ENCODE assay signal across 12 cellular contexts in the genomic region with DNA sequence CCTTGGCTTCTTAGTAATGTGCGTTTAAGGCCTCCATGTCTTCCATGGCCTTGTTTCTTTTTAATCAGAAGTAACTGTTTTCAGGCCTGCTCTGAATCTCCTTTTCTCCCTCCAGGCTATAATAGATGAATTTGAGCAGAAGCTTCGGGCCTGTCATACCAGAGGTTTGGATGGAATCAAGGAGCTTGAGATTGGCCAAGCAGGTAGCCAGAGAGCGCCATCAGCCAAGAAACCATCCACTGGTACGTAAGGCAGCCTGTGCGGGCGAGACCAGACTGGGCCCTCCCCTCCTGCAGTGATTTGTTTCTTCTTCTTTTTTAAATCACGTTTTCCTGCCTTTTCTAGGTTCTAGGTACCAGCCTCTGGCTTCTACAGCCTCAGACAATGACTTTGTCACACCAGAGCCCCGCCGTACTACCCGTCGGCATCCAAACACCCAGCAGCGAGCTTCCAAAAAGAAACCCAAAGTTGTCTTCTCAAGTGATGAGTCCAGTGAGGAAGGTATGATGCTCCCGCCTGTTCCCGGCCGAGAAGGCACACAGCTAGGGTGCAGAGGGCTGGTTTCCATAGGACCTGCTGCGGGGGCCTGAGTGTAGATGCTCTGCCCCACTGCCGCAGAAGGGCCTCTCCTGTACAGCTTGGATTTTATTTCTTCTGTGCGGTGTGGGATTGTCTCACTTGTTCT. TPM values are rescaled to one million over a fixed set of nuclear protein-coding genes. Genes with fewer than 3 reads are reported as not detected.
DNase-seq lines count a peak whose midpoint lies in the region; ATAC-seq, FAIRE-seq and TF ChIP-seq lines count a peak whose summit lies in the region.
"Had no signal": no experiment of that assay in that cellular context is flagged by ENCODE, and none has a peak within 500 bp of the region (broad histone marks: within the 10 kb centered on the region; RNA-seq: fewer than 3 reads in every experiment).

No MANE protein-coding gene starts in this region.

- H3K4me3 Mint-ChIP-seq in CD8-positive, alpha-beta memory T cell, result no peak overlapping the region
- no peak overlapping the region for H3K4me3 Mint-ChIP-seq in activated CD8-positive, alpha-beta T cell treated with anti-CD3 and anti-CD28 coated beads, Interleukin-2, amount 10 ng/mL, durations not matched to agents 7 days and 5 days
- no peak overlapping the region for H3K4me3 Mint-ChIP-seq in memory B cell
- H3K4me3 Mint-ChIP-seq: stimulated activated naive CD8-positive, alpha-beta T cell treated with anti-CD3 and anti-CD28 coated beads, Interleukin-15, amount 100 ng/mL, for 72 hours had no signal

- TF ChIP-seq RAD21 in A549 (conservative IDR thresholded peaks at IDR 0.05 in 1 of 2, IDR thresholded peaks at IDR 0.05 in 1 of 2), result no peak

- CTCF ChIA-PET in A549 (lab: Yijun Ruan, JAX), result interaction anchor here (0.7 to 1.9 kb wide), 4 partner anchors 11 to 65 kb away, joined by 3 to 6 read pairs (median 4); no protein-coding TSS in a partner anchor
- CTCF ChIA-PET in CD8-positive, alpha-beta memory T cell (lab: Charles Lee), result interaction anchor here (1.8 kb wide), 1 partner anchor 22 kb away, joined by 5 read pairs; no protein-coding TSS in a partner anchor
- CTCF ChIA-PET in activated CD8-positive, alpha-beta T cell treated with anti-CD3 and anti-CD28 coated beads, Interleukin-2, amount 10 ng/mL, durations not matched to agents 7 days and 5 days (lab: Charles Lee), result interaction anchor here (1.0 to 2.1 kb wide), 2 partner anchors 27 to 36 kb away, joined by 3 to 8 read pairs; no protein-coding TSS in a partner anchor

- peak overlapping the region; percentile 37 to 97; a peak in 5 of 6 replicates for H3K27ac ChIP-seq in A549
- H3K27ac ChIP-seq in CD8-positive, alpha-beta memory T cell (ENCODE audit: low read depth, low read length), result no peak overlapping the region
- peak overlapping the region in 1 of 10 donors; percentile 99 for H3K27ac ChIP-seq in heart right ventricle
- H3K27ac ChIP-seq in aorta (ENCODE audit: low read depth in 1 of 2, low read length in 2 of 2), result no peak overlapping the region
- no peak overlapping the region for H3K27ac ChIP-seq in breast epithelium

- POLR2A ChIA-PET in A549 (lab: Yijun Ruan, JAX), result interaction anchor here (2.2 to 2.5 kb wide), 2 partner anchors 60 to 195 kb away, joined by 10 to 27 read pairs; a partner anchor contains a TSS
- POLR2A ChIA-PET in CD8-positive, alpha-beta memory T cell (lab: Charles Lee), result no interaction called here
- POLR2A ChIA-PET in activated CD8-positive, alpha-beta T cell treated with anti-CD3 and anti-CD28 coated beads, Interleukin-2, amount 10 ng/mL, durations not matched to agents 7 days and 5 days (lab: Charles Lee), result interaction anchor here (1.1 kb wide), 2 partner anchors 37 to 60 kb away, joined by 3 to 4 read pairs; a partner anchor contains a TSS

- TF ChIP-seq CTCF in A549 (IDR thresholded peaks at IDR 0.05) (no peak), heart right ventricle (IDR thresholded peaks at IDR 0.05) (no peak), breast epithelium (IDR thresholded peaks at IDR 0.05) (no peak)

- no peaks in the 10 kb centered on the region for H3K27me3 ChIP-seq in CD8-positive, alpha-beta memory T cell (ENCODE audit: insufficient read depth, low read length, poor library complexity, severe bottlenecking)
- H3K27me3 ChIP-seq in heart right ventricle, result no peaks in the 10 kb centered on the region
- H3K27me3 ChIP-seq in aorta (ENCODE audit: control insufficient read depth in 1 of 2, insufficient read depth in 2 of 2, low read length in 1 of 2), result peaks cover 0 to 1% of the 10 kb centered on the region in 2 donors
- no peaks in the 10 kb centered on the region for H3K27me3 ChIP-seq in breast epithelium

- peaks cover 24 to 33% (median 26%) of the 10 kb centered on the region in 3 donors for H3K4me1 Mint-ChIP-seq in CD8-positive, alpha-beta memory T cell
- H3K4me1 Mint-ChIP-seq in activated CD8-positive, alpha-beta T cell treated with anti-CD3 and anti-CD28 coated beads, Interleukin-2, amount 10 ng/mL, durations not matched to agents 7 days and 5 days (ENCODE audit: low read depth), result peaks cover 31% of the 10 kb centered on the region
- H3K4me1 Mint-ChIP-seq in memory B cell, result peaks cover 20% of the 10 kb centered on the region

- intact Hi-C loops in heart right ventricle (cut with DNase I), result loop anchor here in 7 of 10 donors (5.0 to 10.0 kb wide), 9 partner anchors 33 to 196 kb away; a partner anchor contains a TSS
- intact Hi-C loops in aorta (cut with DNase I), result loop anchor here in 1 of 2 donors (5.0 kb wide), 1 partner anchor 193 kb away; no protein-coding TSS in a partner anchor
- intact Hi-C loops in breast epithelium (cut with DNase I; ENCODE audit: low total_unique reads), result loop anchor here (10.0 kb wide), 1 partner anchor 106 kb away; no protein-coding TSS in a partner anchor

- no peak overlapping the region for H3K4me2 ChIP-seq in A549

- no peak for ATAC-seq in A549
- ATAC-seq in activated CD8-positive, alpha-beta T cell treated with anti-CD3 and anti-CD28 coated beads, Interleukin-2, amount 10 ng/mL, durations not matched to agents 7 days and 5 days, result no peak
- no peak for ATAC-seq in memory B cell (ENCODE audit: low read depth)
- no peak for ATAC-seq in heart right ventricle
- no peak for ATAC-seq in aorta (ENCODE audit: low FRiP score)
- ATAC-seq: stimulated activated naive CD8-positive, alpha-beta T cell treated with anti-CD3 and anti-CD28 coated beads, Interleukin-15, amount 100 ng/mL, for 72 hours had no signal

- no peak overlapping the region for H3K4me3 ChIP-seq in A549
- H3K4me3 ChIP-seq in CD8-positive, alpha-beta memory T cell (ENCODE audit: low read length), result no peak overlapping the region
- no peak overlapping the region for H3K4me3 ChIP-seq in heart right ventricle
- H3K4me3 ChIP-seq in aorta (ENCODE audit: low read length in 2 of 2), result no peak overlapping the region
- H3K4me3 ChIP-seq in breast epithelium, result no peak overlapping the region

- no peaks in the 10 kb centered on the region for H3K9me3 Mint-ChIP-seq in CD8-positive, alpha-beta memory T cell
- no peaks in the 10 kb centered on the region for H3K9me3 Mint-ChIP-seq in activated CD8-positive, alpha-beta T cell treated with anti-CD3 and anti-CD28 coated beads, Interleukin-2, amount 10 ng/mL, durations not matched to agents 7 days and 5 days (ENCODE audit: insufficient read depth)
- H3K9me3 Mint-ChIP-seq in memory B cell, result no peaks in the 10 kb centered on the region
- H3K9me3 Mint-ChIP-seq: stimulated activated naive CD8-positive, alpha-beta T cell treated with anti-CD3 and anti-CD28 coated beads, Interleukin-15, amount 100 ng/mL, for 72 hours had no signal

- no peak for TF ChIP-seq POLR2A in A549 (IDR thresholded peaks at IDR 0.05; ENCODE audit: low read length)
- no peak for TF ChIP-seq POLR2A in breast epithelium (IDR thresholded peaks at IDR 0.05)

- peaks cover 0 to 80% (median 24%) of the 10 kb centered on the region in 3 donors for H3K36me3 Mint-ChIP-seq in CD8-positive, alpha-beta memory T cell
- peaks cover 87% of the 10 kb centered on the region for H3K36me3 Mint-ChIP-seq in activated CD8-positive, alpha-beta T cell treated with anti-CD3 and anti-CD28 coated beads, Interleukin-2, amount 10 ng/mL, durations not matched to agents 7 days and 5 days (ENCODE audit: low read depth)
- H3K36me3 Mint-ChIP-seq in memory B cell, result peaks cover 17% of the 10 kb centered on the region

- H3K36me3 ChIP-seq in CD8-positive, alpha-beta memory T cell (ENCODE audit: insufficient read depth, low read length), result peaks cover 41% of the 10 kb centered on the region
- H3K36me3 ChIP-seq in heart right ventricle, result peaks cover 0 to 73% (median 50%) of the 10 kb centered on the region in 9 donors
- peaks cover 0 to 19% of the 10 kb centered on the region in 2 donors for H3K36me3 ChIP-seq in aorta (ENCODE audit: control insufficient read depth in 1 of 2, insufficient read depth in 2 of 2, low read length in 1 of 2)
- H3K36me3 ChIP-seq in breast epithelium, result no peaks in the 10 kb centered on the region

- WGBS in A549 (ENCODE audit: missing lambda C conversion rate), result 93% methylated on average over 18 of the region's 18 CpGs
- WGBS in heart right ventricle, 2 donors, result 95 to 96% methylated on average over 18 of the region's 18 CpGs
- 92% methylated on average over 18 of the region's 18 CpGs for WGBS in aorta, 2 donors

- H3K4me1 ChIP-seq in A549 (peaks cover 20% of the 10 kb centered on the region), heart right ventricle (peaks cover 3 to 29% (median 24%) of the 10 kb centered on the region in 9 donors), aorta (ENCODE audit: control insufficient read depth in 1 of 2, insufficient read depth in 2 of 2, low read length in 2 of 2) (no peaks in the 10 kb centered on the region), breast epithelium (peaks cover 2 to 19% of the 10 kb centered on the region in 2 donors)
- peaks cover 26% of the 10 kb centered on the region for H3K4me1 ChIP-seq in CD8-positive, alpha-beta memory T cell (ENCODE audit: insufficient read depth, low read length)

- DNase-seq in A549 (ENCODE audit: low read depth in 1 of 2, low spot score in 1 of 2) (no peak), memory B cell (ENCODE audit: low spot score in 2 of 2) (no peak), SIG-M5 treated with dmso at 0.1 percent for 504 hours (lab: John Stamatoyannopoulos, UW; ENCODE audit: unreplicated experiment) (no peak), heart right ventricle (no peak), aorta (no peak), breast epithelium (ENCODE audit: low spot score in 2 of 2) (no peak)
- DNase-seq in CD8-positive, alpha-beta memory T cell, result no peak
- DNase-seq in activated CD8-positive, alpha-beta T cell treated with anti-CD3 and anti-CD28 coated beads, Interleukin-2, amount 10 ng/mL, durations not matched to agents 7 days and 5 days, result no peak
- DNase-seq: NCI-H2171; stimulated activated CD4-positive, alpha-beta T cell treated with anti-CD3 and anti-CD28 coated beads, Interleukin-1b, Interleukin-23, amount 100 ng/mL, for 48 hours; stimulated activated naive CD8-positive, alpha-beta T cell treated with anti-CD3 and anti-CD28 coated beads, Interleukin-15, amount 100 ng/mL, for 72 hours; T-helper 9 cell had no signal

- H3K27me3 Mint-ChIP-seq in CD8-positive, alpha-beta memory T cell, result peaks cover 0 to 5% of the 10 kb centered on the region in 2 donors
- H3K27me3 Mint-ChIP-seq in activated CD8-positive, alpha-beta T cell treated with anti-CD3 and anti-CD28 coated beads, Interleukin-2, amount 10 ng/mL, durations not matched to agents 7 days and 5 days (ENCODE audit: low read depth), result no peaks in the 10 kb centered on the region
- no peaks in the 10 kb centered on the region for H3K27me3 Mint-ChIP-seq in memory B cell
- H3K27me3 Mint-ChIP-seq: stimulated activated naive CD8-positive, alpha-beta T cell treated with anti-CD3 and anti-CD28 coated beads, Interleukin-15, amount 100 ng/mL, for 72 hours had no signal

- peak overlapping the region; percentile 53 to 99 (median 85) for H3K27ac Mint-ChIP-seq in CD8-positive, alpha-beta memory T cell
- peak overlapping the region; percentile 58 for H3K27ac Mint-ChIP-seq in activated CD8-positive, alpha-beta T cell treated with anti-CD3 and anti-CD28 coated beads, Interleukin-2, amount 10 ng/mL, durations not matched to agents 7 days and 5 days
- H3K27ac Mint-ChIP-seq in memory B cell, result peak overlapping the region; percentile 24

- H3K9me3 ChIP-seq in A549 (no peaks in the 10 kb centered on the region), heart right ventricle (no peaks in the 10 kb centered on the region), aorta (ENCODE audit: control insufficient read depth, low read length) (no peaks in the 10 kb centered on the region), breast epithelium (no peaks in the 10 kb centered on the region)
- H3K9me3 ChIP-seq in CD8-positive, alpha-beta memory T cell (ENCODE audit: low read length), result no peaks in the 10 kb centered on the region

- no peak for TF ChIP-seq EP300 in A549 (IDR thresholded peaks at IDR 0.05)

- no peak for FAIRE-seq in A549 (lab: Jason Lieb, UNC)

RNA-seq across cellular contexts. Expression of a gene that starts 3.6 kb away (rescaled TPM):
- polyA plus RNA-seq in A549 (2011; rRNA removed) (10,036 and 10,800 TPM in 2 replicates), A549 (2017; fragmentation: RNase III; extraction: RNeasy Plus Mini Kit Qiagen cat#74134 plus additional on column Dnase treatment) (6,292 to 6,607 TPM (median 6,463 TPM) in 3 replicates), heart right ventricle (1,000 to 10,000 TPM; 5,840 to 6,426 TPM), aorta (1,000 to 10,000 TPM; 2,047 to 3,012 TPM)
- 21,407 and 21,524 TPM in 2 replicates for polyA plus RNA-seq in A549 (2012; cell fraction: cytosol; rRNA removed)
- polyA plus RNA-seq in A549 (2012; cell fraction: nucleus; rRNA removed), result 14,086 and 20,182 TPM in 2 replicates
- 13,401 and 18,844 TPM in 2 replicates for polyA minus RNA-seq in A549 (2011; rRNA and poly(A)+ RNA removed)
- 1,000 to 10,000 TPM; 7,182 to 7,238 TPM for total RNA-seq in CD8-positive, alpha-beta memory T cell
- polyA plus RNA-seq in CD8-positive, alpha-beta memory T cell, result 1,770 TPM
- total RNA-seq in activated CD8-positive, alpha-beta T cell treated with anti-CD3 and anti-CD28 coated beads, Interleukin-2, amount 10 ng/mL, durations not matched to agents 7 days and 5 days, result 1,000 to 10,000 TPM; 6,175 to 6,471 TPM
- total RNA-seq in heart right ventricle (1,000 to 10,000 TPM; 4,081 to 7,888 (median 4,666) TPM), aorta (1,000 to 10,000 TPM; 1,856 to 2,021 TPM), breast epithelium (1,000 to 10,000 TPM; 1,134 to 1,818 (median 1,628) TPM)

RNA-seq across cellular contexts. Expression of a gene that starts 25.1 kb away (rescaled TPM):
- polyA plus RNA-seq in A549 (2011; rRNA removed), result 0.74 and 1.0 TPM in 2 replicates
- polyA plus RNA-seq in A549 (2012; cell fraction: cytosol; rRNA removed), result 0.74 and 1.1 TPM in 2 replicates
- polyA plus RNA-seq in A549 (2012; cell fraction: nucleus; rRNA removed), result 3.3 and 3.8 TPM in 2 replicates
- polyA plus RNA-seq in A549 (2017; fragmentation: RNase III; extraction: RNeasy Plus Mini Kit Qiagen cat#74134 plus additional on column Dnase treatment), result 0.94 to 1.5 TPM (median 1.1 TPM) in 3 replicates
- polyA minus RNA-seq in A549 (2011; rRNA and poly(A)+ RNA removed), result 1.2 and 1.3 TPM in 2 replicates
- 10 to 100 TPM; 14.2 to 15.1 TPM for total RNA-seq in CD8-positive, alpha-beta memory T cell
- 12.2 TPM for polyA plus RNA-seq in CD8-positive, alpha-beta memory T cell
- 10 to 100 TPM; 24.9 to 25.5 TPM for total RNA-seq in activated CD8-positive, alpha-beta T cell treated with anti-CD3 and anti-CD28 coated beads, Interleukin-2, amount 10 ng/mL, durations not matched to agents 7 days and 5 days
- total RNA-seq in heart right ventricle, result 10 to 100 TPM; 10.5 to 21.6 (median 17.3) TPM
- 10 to 100 TPM; 14.3 to 30.5 TPM for polyA plus RNA-seq in heart right ventricle
- total RNA-seq in aorta, result 10 to 100 TPM; 28.5 to 60.8 TPM
- polyA plus RNA-seq in aorta, result 100 to 1,000 TPM in 1 of 2 donors, 10 to 100 TPM in 1; 11.1 to 110 TPM
- total RNA-seq in breast epithelium, result 10 to 100 TPM in 2 of 3 donors, 1 to 10 TPM in 1; 7.2 to 22.4 (median 15.7) TPM

RNA-seq across cellular contexts. Expression of a gene that starts 36.8 kb away (rescaled TPM):
- polyA plus RNA-seq in A549 (2011; rRNA removed) (130 and 145 TPM in 2 replicates), A549 (2017; fragmentation: RNase III; extraction: RNeasy Plus Mini Kit Qiagen cat#74134 plus additional on column Dnase treatment) (76.1 to 82.0 TPM (median 77.3 TPM) in 3 replicates), heart right ventricle (1 to 10 TPM; 5.4 to 5.8 TPM), aorta (10 to 100 TPM in 1 of 2 donors, 1 to 10 TPM in 1; 5.1 to 13.2 TPM)
- 86.9 and 90.0 TPM in 2 replicates for polyA plus RNA-seq in A549 (2012; cell fraction: cytosol; rRNA removed)
- polyA plus RNA-seq in A549 (2012; cell fraction: nucleus; rRNA removed), result 124 and 125 TPM in 2 replicates
- polyA minus RNA-seq in A549 (2011; rRNA and poly(A)+ RNA removed), result 163 and 187 TPM in 2 replicates
- total RNA-seq in CD8-positive, alpha-beta memory T cell, result 10 to 100 TPM; 96.5 to 97.5 TPM
- 29.8 TPM for polyA plus RNA-seq in CD8-positive, alpha-beta memory T cell
- total RNA-seq in activated CD8-positive, alpha-beta T cell treated with anti-CD3 and anti-CD28 coated beads, Interleukin-2, amount 10 ng/mL, durations not matched to agents 7 days and 5 days, result 100 to 1,000 TPM; 195 to 201 TPM
- total RNA-seq in heart right ventricle (10 to 100 TPM in 8 of 10 donors, 1 to 10 TPM in 2; 8.4 to 18.8 (median 13.1) TPM), aorta (10 to 100 TPM; 19.9 to 32.8 TPM), breast epithelium (10 to 100 TPM; 21.6 to 66.7 (median 53.9) TPM)

RNA-seq across cellular contexts. Expression of a gene that starts 37.4 kb away (rescaled TPM):
- polyA plus RNA-seq in A549 (2011; rRNA removed) (162 and 176 TPM in 2 replicates), A549 (2017; fragmentation: RNase III; extraction: RNeasy Plus Mini Kit Qiagen cat#74134 plus additional on column Dnase treatment) (100 to 108 TPM (median 104 TPM) in 3 replicates), heart right ventricle (10 to 100 TPM; 18.5 to 31.1 TPM), aorta (10 to 100 TPM in 1 of 2 donors, 1 to 10 TPM in 1; 5.4 to 18.8 TPM)
- 82.7 and 85.6 TPM in 2 replicates for polyA plus RNA-seq in A549 (2012; cell fraction: cytosol; rRNA removed)
- polyA plus RNA-seq in A549 (2012; cell fraction: nucleus; rRNA removed), result 293 and 335 TPM in 2 replicates
- 90.2 and 92.1 TPM in 2 replicates for polyA minus RNA-seq in A549 (2011; rRNA and poly(A)+ RNA removed)
- total RNA-seq in CD8-positive, alpha-beta memory T cell, result 100 to 1,000 TPM; 170 to 172 TPM
- polyA plus RNA-seq in CD8-positive, alpha-beta memory T cell, result 34.0 TPM
- 10 to 100 TPM; 84.2 to 87.6 TPM for total RNA-seq in activated CD8-positive, alpha-beta T cell treated with anti-CD3 and anti-CD28 coated beads, Interleukin-2, amount 10 ng/mL, durations not matched to agents 7 days and 5 days
- total RNA-seq in heart right ventricle (10 to 100 TPM; 11.1 to 29.2 (median 15.3) TPM), aorta (10 to 100 TPM; 24.8 to 27.8 TPM), breast epithelium (10 to 100 TPM; 30.6 to 37.6 (median 31.5) TPM)

RNA-seq across cellular contexts. Expression of a gene that starts 37.7 kb away (rescaled TPM):
- 181 and 337 TPM in 2 replicates for polyA plus RNA-seq in A549 (2011; rRNA removed)
- polyA plus RNA-seq in A549 (2012; cell fraction: cytosol; rRNA removed), result 198 and 262 TPM in 2 replicates
- polyA plus RNA-seq in A549 (2012; cell fraction: nucleus; rRNA removed), result 65.6 and 118 TPM in 2 replicates
- polyA plus RNA-seq in A549 (2017; fragmentation: RNase III; extraction: RNeasy Plus Mini Kit Qiagen cat#74134 plus additional on column Dnase treatment), result 260 to 272 TPM (median 265 TPM) in 3 replicates
- 33.9 and 50.6 TPM in 2 replicates for polyA minus RNA-seq in A549 (2011; rRNA and poly(A)+ RNA removed)
- 100 to 1,000 TPM; 317 to 327 TPM for total RNA-seq in CD8-positive, alpha-beta memory T cell
- 222 TPM for polyA plus RNA-seq in CD8-positive, alpha-beta memory T cell
- total RNA-seq in activated CD8-positive, alpha-beta T cell treated with anti-CD3 and anti-CD28 coated beads, Interleukin-2, amount 10 ng/mL, durations not matched to agents 7 days and 5 days, result 100 to 1,000 TPM; 217 to 228 TPM
- total RNA-seq in heart right ventricle, result 100 to 1,000 TPM; 232 to 300 (median 255) TPM
- polyA plus RNA-seq in heart right ventricle, result 100 to 1,000 TPM; 123 to 181 TPM
- 10 to 100 TPM; 91.8 to 95.5 TPM for total RNA-seq in aorta
- 100 to 1,000 TPM; 125 to 283 TPM for polyA plus RNA-seq in aorta
- 10 to 100 TPM; 58.5 to 72.1 (median 62.4) TPM for total RNA-seq in breast epithelium

Comparison
In these comparisons a context has a peak if more than half of its experiments do, and no peak if none do; other contexts are left out.
1. H3K27ac ChIP-seq: peak in A549 (2 of 2); none in CD8-positive, alpha-beta memory T cell (single experiment), aorta (0 of 2) and breast epithelium (0 of 2).
2. H3K27ac Mint-ChIP-seq: peak in every context shown above with its lines; median percentile 85 in CD8-positive, alpha-beta memory T cell; 58 in activated CD8-positive, alpha-beta T cell treated with anti-CD3 and anti-CD28 coated beads, Interleukin-2, amount 10 ng/mL, durations not matched to agents 7 days and 5 days; 24 in memory B cell.